Comparison of ENCODE assay signal across 28 cellular contexts in the genomic region with DNA sequence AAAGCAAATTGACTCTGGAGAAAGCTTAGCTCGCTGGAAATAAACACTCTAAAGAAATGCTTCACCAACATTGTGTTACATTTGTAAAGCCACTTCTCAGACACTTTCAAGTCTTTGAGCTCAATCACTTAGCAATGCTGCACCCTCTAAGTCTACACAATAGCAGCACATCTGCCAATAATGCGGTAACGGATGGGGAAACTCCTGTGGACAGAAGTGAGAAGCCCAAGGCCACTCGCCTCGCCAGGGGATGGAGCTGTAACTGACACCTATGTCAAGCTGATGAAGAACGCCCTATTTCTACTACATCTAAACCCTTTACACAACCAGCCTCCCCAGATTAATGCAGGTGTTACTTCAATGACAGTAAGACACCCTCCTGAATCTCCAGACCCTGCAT.
"Had no signal": no experiment of that assay in that cellular context is flagged by ENCODE, and none has a peak within 500 bp of the region (broad histone marks: within the 10 kb centered on the region; RNA-seq: fewer than 3 reads in every experiment).

No MANE protein-coding gene starts in this region.

- H3K9me3 ChIP-seq: ascending aorta, gastrocnemius medialis, left ventricle myocardium inferior, right atrium auricular region, testis, vagina had no signal

- H3K4me3 Mint-ChIP-seq: activated T-cell treated with anti-CD3 and anti-CD28 coated beads, Interleukin-2, amount 50 U/mL, for 24 hours; activated T-helper 17 cell treated with anti-CD3 and anti-CD28 coated beads, Interleukin-2, amount 50 U/mL, for 72 hours; brain; type B pancreatic cell had no signal

- H3K27ac Mint-ChIP-seq: activated B cell treated with CpG ODN at 0.5 μM for 24 hours; activated T-helper 17 cell treated with anti-CD3 and anti-CD28 coated beads, Interleukin-2, amount 50 U/mL, for 72 hours; brain; type B pancreatic cell had no signal

- H3K4me3 ChIP-seq: ascending aorta, cardiac muscle cell, coronary artery, dorsolateral prefrontal cortex, gastrocnemius medialis, left ventricle myocardium inferior, lung, right atrium auricular region, smooth muscle cell, testis, vagina had no signal

- H3K4me1 Mint-ChIP-seq: brain had no signal

- DNase-seq: activated B cell treated with CpG ODN at 0.5 μM for 24 hours; activated CD8-positive, alpha-beta memory T cell treated with anti-CD3 and anti-CD28 coated beads, Interleukin-2, amount 50 U/mL, for 4 hours; activated gamma-delta T cell treated with Interleukin-2 at 50 U/mL for 16 hours; activated T-cell treated with anti-CD3 and anti-CD28 coated beads, Interleukin-2, amount 50 U/mL, for 24 hours; dorsolateral prefrontal cortex; effector memory CD4-positive, alpha-beta T cell; erythroblast; gastrocnemius medialis; glutamatergic neuron; islet precursor cell; left ventricle myocardium inferior; naive thymus-derived CD8-positive, alpha-beta T cell; stimulated activated CD4-positive, alpha-beta T cell treated with anti-CD3 and anti-CD28 coated beads, Interleukin-15, amount 100 ng/mL, for 24 hours; stimulated activated CD4-positive, alpha-beta T cell treated with anti-CD3 and anti-CD28 coated beads, Interleukin-2, amount 100 ng/mL, for 24 hours; stimulated activated naive CD4-positive, alpha-beta T cell treated with Interleukin-2 at 50 U/mL for 16 hours; testis had no signal

- H3K27me3 Mint-ChIP-seq: activated B cell treated with CpG ODN at 0.5 μM for 24 hours; activated T-cell treated with anti-CD3 and anti-CD28 coated beads, Interleukin-2, amount 50 U/mL, for 24 hours; activated T-helper 17 cell treated with anti-CD3 and anti-CD28 coated beads, Interleukin-2, amount 50 U/mL, for 72 hours; brain; naive thymus-derived CD8-positive, alpha-beta T cell had no signal

- H3K36me3 ChIP-seq: ascending aorta, cardiac muscle cell had no signal

- H3K27me3 ChIP-seq: ascending aorta, cardiac muscle cell, dorsolateral prefrontal cortex, gastrocnemius medialis, right atrium auricular region, testis, vagina had no signal

- ATAC-seq: activated naive CD4-positive, alpha-beta T cell treated with anti-CD3 and anti-CD28 coated beads, Interleukin-2, amount 50 U/mL, for 72 hours; activated T-helper 17 cell treated with anti-CD3 and anti-CD28 coated beads, Interleukin-2, amount 50 U/mL, for 72 hours had no signal

- H3K4me1 ChIP-seq: ascending aorta, left ventricle myocardium inferior, right atrium auricular region, testis, vagina had no signal

- H3K27ac ChIP-seq: ascending aorta, cardiac muscle cell, coronary artery, dorsolateral prefrontal cortex, left ventricle myocardium inferior, right atrium auricular region, testis, vagina had no signal

- H3K9me3 Mint-ChIP-seq: activated B cell treated with CpG ODN at 0.5 μM for 24 hours; activated T-cell treated with anti-CD3 and anti-CD28 coated beads, Interleukin-2, amount 50 U/mL, for 24 hours; activated T-helper 17 cell treated with anti-CD3 and anti-CD28 coated beads, Interleukin-2, amount 50 U/mL, for 72 hours; brain; T-helper 2 cell treated with Interferon-gamma antibody and Interleukin-4, amounts not matched to agents 5 μg/mL and 100 μg/mL, for 36 hours had no signal
